1 cellular context compared by ENCODE assay signal in the genomic region with DNA sequence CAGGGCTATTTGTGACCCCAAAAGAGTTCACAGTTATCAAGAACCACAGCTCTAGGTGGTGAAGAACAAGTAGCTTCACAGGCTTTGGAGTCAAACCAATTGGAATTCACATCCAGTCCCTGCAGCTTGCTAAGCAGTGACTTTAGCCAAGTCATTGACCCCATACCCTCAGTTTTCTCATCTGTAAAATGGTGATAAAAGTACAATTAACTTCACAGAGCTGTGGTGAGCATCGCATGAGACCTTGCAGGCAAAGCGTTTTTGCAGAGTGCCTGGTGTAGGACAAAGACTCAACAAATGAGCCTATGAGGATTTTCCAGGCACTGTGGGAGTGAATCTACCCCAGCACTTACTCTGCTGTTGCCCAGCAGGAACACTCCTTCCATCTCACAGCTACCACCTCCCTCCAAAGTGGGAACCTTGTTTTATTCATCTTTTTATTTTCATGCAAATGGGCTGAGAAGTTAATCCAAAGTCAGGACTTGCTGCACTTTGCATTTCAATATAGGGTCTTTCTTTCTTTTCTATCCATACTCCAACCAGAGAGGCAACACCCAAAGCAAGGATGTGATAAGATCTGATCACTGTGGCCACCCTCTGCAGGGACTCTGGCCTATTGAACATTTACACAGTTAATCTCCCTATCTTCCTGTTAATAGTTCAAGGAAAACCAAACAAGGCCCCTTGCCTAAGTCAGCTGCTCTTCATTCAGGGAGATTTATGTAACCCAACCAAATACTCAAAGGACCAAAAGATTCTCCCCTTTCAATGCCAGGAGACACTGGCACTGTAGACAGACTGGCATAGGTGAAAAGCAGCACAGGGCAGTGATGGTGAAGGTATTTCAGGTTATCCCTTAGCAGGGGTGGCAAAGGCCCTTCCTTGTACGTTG.
TF ChIP-seq lines count a peak whose summit lies in the region.

No MANE protein-coding gene starts in this region.

TF ChIP-seq in HepG2, 621 proteins besides CTCF, POLR2A, EP300 and RAD21 (continued from another document and continues in another):
- TF ChIP-seq, protein P1, sequence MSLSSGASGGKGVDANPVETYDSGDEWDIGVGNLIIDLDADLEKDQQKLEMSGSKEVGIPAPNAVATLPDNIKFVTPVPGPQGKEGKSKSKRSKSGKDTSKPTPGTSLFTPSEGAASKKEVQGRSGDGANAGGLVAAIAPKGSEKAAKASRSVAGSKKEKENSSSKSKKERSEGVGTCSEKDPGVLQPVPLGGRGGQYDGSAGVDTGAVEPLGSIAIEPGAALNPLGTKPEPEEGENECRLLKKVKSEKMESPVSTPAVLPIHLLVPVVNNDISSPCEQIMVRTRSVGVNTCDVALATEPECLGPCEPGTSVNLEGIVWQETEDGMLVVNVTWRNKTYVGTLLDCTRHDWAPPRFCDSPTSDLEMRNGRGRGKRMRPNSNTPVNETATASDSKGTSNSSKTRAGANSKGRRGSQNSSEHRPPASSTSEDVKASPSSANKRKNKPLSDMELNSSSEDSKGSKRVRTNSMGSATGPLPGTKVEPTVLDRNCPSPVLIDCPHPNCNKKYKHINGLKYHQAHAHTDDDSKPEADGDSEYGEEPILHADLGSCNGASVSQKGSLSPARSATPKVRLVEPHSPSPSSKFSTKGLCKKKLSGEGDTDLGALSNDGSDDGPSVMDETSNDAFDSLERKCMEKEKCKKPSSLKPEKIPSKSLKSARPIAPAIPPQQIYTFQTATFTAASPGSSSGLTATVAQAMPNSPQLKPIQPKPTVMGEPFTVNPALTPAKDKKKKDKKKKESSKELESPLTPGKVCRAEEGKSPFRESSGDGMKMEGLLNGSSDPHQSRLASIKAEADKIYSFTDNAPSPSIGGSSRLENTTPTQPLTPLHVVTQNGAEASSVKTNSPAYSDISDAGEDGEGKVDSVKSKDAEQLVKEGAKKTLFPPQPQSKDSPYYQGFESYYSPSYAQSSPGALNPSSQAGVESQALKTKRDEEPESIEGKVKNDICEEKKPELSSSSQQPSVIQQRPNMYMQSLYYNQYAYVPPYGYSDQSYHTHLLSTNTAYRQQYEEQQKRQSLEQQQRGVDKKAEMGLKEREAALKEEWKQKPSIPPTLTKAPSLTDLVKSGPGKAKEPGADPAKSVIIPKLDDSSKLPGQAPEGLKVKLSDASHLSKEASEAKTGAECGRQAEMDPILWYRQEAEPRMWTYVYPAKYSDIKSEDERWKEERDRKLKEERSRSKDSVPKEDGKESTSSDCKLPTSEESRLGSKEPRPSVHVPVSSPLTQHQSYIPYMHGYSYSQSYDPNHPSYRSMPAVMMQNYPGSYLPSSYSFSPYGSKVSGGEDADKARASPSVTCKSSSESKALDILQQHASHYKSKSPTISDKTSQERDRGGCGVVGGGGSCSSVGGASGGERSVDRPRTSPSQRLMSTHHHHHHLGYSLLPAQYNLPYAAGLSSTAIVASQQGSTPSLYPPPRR (CRISPR knock-in tag; IDR thresholded peaks at IDR 0.05; ENCODE audit: borderline replicate concordance), result peak; percentile 92
- TF ChIP-seq ARNT2 (CRISPR knock-in tag; IDR thresholded peaks at IDR 0.05; ENCODE audit: low read depth) (peak; percentile 36; the same call in 1 of the 2 replicates), CREB1 (IDR thresholded peaks at IDR 0.05) (no peak), CREB1 (CRISPR knock-in tag; IDR thresholded peaks at IDR 0.05) (peak; percentile 71), BRD4 (CRISPR knock-in tag; IDR thresholded peaks at IDR 0.05) (peak; percentile 41; the same call in 1 of the 2 replicates), KLF16 (CRISPR knock-in tag; IDR thresholded peaks at IDR 0.05) (peak in 1 of 2 experiments; percentile 89; a peak in 2 of 4 replicates), MED8 (CRISPR knock-in tag; IDR thresholded peaks at IDR 0.05; ENCODE audit: insufficient replicate concordance) (peak; percentile 84), KMT2A (CRISPR knock-in tag; IDR thresholded peaks at IDR 0.05) (peak; percentile 51; the same call in 1 of the 2 replicates), FOSL2 (CRISPR knock-in tag; IDR thresholded peaks at IDR 0.05) (peak; percentile 64), ZNF614 (CRISPR knock-in tag; IDR thresholded peaks at IDR 0.05; ENCODE audit: borderline replicate concordance) (peak; percentile 88), GATA4 (IDR thresholded peaks at IDR 0.05; ENCODE audit: borderline replicate concordance, low read depth) (peak; percentile 92), MYC (CRISPR knock-in tag; IDR thresholded peaks at IDR 0.05; ENCODE audit: borderline replicate concordance) (peak; percentile 27; the same call in 1 of the 2 replicates), SAP130 (CRISPR knock-in tag; IDR thresholded peaks at IDR 0.05; ENCODE audit: low read depth) (peak; percentile 87), FOXJ3 (CRISPR knock-in tag; IDR thresholded peaks at IDR 0.05; ENCODE audit: borderline replicate concordance) (peak; percentile 95; the same call in 1 of the 2 replicates), RFXAP (CRISPR knock-in tag; IDR thresholded peaks at IDR 0.05; ENCODE audit: borderline replicate concordance) (peak; percentile 61; the same call in 1 of the 2 replicates), ZNF629 (CRISPR knock-in tag; conservative IDR thresholded peaks at IDR 0.05) (peak; percentile 95), TCF7L2 (IDR thresholded peaks at IDR 0.05; ENCODE audit: low read depth, low read length) (no peak), ZNF709 (CRISPR knock-in tag; IDR thresholded peaks at IDR 0.05) (0 out of 2 replicates have a peak, but pooled peaks have one; percentile 25), NCOR1 (IDR thresholded peaks at IDR 0.05; ENCODE audit: borderline replicate concordance, low read length) (peak; percentile 95), JUND (CRISPR knock-in tag; IDR thresholded peaks at IDR 0.05) (peak; percentile 50; the same call in 1 of the 2 replicates), NFKBIZ (CRISPR knock-in tag; IDR thresholded peaks at IDR 0.05) (peak; percentile 79; the same call in 1 of the 2 replicates), SETDB1 (CRISPR knock-in tag; IDR thresholded peaks at IDR 0.05; ENCODE audit: borderline replicate concordance) (no peak), FOXC1 (CRISPR knock-in tag; IDR thresholded peaks at IDR 0.05; ENCODE audit: borderline replicate concordance) (0 out of 2 replicates have a peak, but pooled peaks have one; percentile 9), ZNF550 (CRISPR knock-in tag; IDR thresholded peaks at IDR 0.05; ENCODE audit: borderline replicate concordance) (no peak), CEBPG (CRISPR knock-in tag; IDR thresholded peaks at IDR 0.05) (peak; percentile 82), TP53 (CRISPR knock-in tag; conservative IDR thresholded peaks at IDR 0.05) (0 out of 2 replicates have a peak, but pooled peaks have one; percentile 68), KLF9 (CRISPR knock-in tag; IDR thresholded peaks at IDR 0.05; ENCODE audit: low read depth) (no peak), KDM4B (CRISPR knock-in tag; IDR thresholded peaks at IDR 0.05) (peak; percentile 74), KLF12 (CRISPR knock-in tag; IDR thresholded peaks at IDR 0.05; ENCODE audit: borderline replicate concordance) (peak; percentile 71; the same call in 1 of the 2 replicates), GATAD1 (CRISPR knock-in tag; IDR thresholded peaks at IDR 0.05) (peak; percentile 61; the same call in 1 of the 2 replicates), DR1 (CRISPR knock-in tag; IDR thresholded peaks at IDR 0.05) (0 out of 2 replicates have a peak, but pooled peaks have one; percentile 31), ZNF773 (CRISPR knock-in tag; IDR thresholded peaks at IDR 0.05; ENCODE audit: borderline replicate concordance) (no peak), ZKSCAN8 (CRISPR knock-in tag; IDR thresholded peaks at IDR 0.05; ENCODE audit: borderline replicate concordance) (peak; percentile 88)
- TF ChIP-seq, protein P2, sequence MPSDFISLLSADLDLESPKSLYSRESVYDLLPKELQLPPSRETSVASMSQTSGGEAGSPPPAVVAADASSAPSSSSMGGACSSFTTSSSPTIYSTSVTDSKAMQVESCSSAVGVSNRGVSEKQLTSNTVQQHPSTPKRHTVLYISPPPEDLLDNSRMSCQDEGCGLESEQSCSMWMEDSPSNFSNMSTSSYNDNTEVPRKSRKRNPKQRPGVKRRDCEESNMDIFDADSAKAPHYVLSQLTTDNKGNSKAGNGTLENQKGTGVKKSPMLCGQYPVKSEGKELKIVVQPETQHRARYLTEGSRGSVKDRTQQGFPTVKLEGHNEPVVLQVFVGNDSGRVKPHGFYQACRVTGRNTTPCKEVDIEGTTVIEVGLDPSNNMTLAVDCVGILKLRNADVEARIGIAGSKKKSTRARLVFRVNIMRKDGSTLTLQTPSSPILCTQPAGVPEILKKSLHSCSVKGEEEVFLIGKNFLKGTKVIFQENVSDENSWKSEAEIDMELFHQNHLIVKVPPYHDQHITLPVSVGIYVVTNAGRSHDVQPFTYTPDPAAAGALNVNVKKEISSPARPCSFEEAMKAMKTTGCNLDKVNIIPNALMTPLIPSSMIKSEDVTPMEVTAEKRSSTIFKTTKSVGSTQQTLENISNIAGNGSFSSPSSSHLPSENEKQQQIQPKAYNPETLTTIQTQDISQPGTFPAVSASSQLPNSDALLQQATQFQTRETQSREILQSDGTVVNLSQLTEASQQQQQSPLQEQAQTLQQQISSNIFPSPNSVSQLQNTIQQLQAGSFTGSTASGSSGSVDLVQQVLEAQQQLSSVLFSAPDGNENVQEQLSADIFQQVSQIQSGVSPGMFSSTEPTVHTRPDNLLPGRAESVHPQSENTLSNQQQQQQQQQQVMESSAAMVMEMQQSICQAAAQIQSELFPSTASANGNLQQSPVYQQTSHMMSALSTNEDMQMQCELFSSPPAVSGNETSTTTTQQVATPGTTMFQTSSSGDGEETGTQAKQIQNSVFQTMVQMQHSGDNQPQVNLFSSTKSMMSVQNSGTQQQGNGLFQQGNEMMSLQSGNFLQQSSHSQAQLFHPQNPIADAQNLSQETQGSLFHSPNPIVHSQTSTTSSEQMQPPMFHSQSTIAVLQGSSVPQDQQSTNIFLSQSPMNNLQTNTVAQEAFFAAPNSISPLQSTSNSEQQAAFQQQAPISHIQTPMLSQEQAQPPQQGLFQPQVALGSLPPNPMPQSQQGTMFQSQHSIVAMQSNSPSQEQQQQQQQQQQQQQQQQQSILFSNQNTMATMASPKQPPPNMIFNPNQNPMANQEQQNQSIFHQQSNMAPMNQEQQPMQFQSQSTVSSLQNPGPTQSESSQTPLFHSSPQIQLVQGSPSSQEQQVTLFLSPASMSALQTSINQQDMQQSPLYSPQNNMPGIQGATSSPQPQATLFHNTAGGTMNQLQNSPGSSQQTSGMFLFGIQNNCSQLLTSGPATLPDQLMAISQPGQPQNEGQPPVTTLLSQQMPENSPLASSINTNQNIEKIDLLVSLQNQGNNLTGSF (CRISPR knock-in tag; IDR thresholded peaks at IDR 0.05), result no peak
- TF ChIP-seq, protein P3, sequence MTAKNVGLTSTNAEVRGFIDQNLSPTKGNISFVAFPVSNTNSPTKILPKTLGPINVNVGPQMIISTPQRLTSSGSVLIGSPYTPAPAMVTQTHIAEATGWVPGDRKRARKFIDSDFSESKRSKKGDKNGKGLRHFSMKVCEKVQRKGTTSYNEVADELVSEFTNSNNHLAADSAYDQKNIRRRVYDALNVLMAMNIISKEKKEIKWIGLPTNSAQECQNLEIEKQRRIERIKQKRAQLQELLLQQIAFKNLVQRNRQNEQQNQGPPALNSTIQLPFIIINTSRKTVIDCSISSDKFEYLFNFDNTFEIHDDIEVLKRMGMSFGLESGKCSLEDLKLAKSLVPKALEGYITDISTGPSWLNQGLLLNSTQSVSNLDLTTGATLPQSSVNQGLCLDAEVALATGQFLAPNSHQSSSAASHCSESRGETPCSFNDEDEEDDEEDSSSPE (CRISPR knock-in tag; IDR thresholded peaks at IDR 0.05), result no peak
- TF ChIP-seq, protein P4, sequence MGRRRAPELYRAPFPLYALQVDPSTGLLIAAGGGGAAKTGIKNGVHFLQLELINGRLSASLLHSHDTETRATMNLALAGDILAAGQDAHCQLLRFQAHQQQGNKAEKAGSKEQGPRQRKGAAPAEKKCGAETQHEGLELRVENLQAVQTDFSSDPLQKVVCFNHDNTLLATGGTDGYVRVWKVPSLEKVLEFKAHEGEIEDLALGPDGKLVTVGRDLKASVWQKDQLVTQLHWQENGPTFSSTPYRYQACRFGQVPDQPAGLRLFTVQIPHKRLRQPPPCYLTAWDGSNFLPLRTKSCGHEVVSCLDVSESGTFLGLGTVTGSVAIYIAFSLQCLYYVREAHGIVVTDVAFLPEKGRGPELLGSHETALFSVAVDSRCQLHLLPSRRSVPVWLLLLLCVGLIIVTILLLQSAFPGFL (CRISPR knock-in tag; IDR thresholded peaks at IDR 0.05), result no peak
- TF ChIP-seq, protein P5, sequence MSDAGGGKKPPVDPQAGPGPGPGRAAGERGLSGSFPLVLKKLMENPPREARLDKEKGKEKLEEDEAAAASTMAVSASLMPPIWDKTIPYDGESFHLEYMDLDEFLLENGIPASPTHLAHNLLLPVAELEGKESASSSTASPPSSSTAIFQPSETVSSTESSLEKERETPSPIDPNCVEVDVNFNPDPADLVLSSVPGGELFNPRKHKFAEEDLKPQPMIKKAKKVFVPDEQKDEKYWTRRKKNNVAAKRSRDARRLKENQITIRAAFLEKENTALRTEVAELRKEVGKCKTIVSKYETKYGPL (CRISPR knock-in tag; IDR thresholded peaks at IDR 0.05), result peak; percentile 91
- TF ChIP-seq, protein P6, sequence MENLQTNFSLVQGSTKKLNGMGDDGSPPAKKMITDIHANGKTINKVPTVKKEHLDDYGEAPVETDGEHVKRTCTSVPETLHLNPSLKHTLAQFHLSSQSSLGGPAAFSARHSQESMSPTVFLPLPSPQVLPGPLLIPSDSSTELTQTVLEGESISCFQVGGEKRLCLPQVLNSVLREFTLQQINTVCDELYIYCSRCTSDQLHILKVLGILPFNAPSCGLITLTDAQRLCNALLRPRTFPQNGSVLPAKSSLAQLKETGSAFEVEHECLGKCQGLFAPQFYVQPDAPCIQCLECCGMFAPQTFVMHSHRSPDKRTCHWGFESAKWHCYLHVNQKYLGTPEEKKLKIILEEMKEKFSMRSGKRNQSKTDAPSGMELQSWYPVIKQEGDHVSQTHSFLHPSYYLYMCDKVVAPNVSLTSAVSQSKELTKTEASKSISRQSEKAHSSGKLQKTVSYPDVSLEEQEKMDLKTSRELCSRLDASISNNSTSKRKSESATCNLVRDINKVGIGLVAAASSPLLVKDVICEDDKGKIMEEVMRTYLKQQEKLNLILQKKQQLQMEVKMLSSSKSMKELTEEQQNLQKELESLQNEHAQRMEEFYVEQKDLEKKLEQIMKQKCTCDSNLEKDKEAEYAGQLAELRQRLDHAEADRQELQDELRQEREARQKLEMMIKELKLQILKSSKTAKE (CRISPR knock-in tag; IDR thresholded peaks at IDR 0.05; ENCODE audit: borderline replicate concordance), result 0 out of 2 replicates have a peak, but pooled peaks have one; percentile 53
- TF ChIP-seq, protein P7, sequence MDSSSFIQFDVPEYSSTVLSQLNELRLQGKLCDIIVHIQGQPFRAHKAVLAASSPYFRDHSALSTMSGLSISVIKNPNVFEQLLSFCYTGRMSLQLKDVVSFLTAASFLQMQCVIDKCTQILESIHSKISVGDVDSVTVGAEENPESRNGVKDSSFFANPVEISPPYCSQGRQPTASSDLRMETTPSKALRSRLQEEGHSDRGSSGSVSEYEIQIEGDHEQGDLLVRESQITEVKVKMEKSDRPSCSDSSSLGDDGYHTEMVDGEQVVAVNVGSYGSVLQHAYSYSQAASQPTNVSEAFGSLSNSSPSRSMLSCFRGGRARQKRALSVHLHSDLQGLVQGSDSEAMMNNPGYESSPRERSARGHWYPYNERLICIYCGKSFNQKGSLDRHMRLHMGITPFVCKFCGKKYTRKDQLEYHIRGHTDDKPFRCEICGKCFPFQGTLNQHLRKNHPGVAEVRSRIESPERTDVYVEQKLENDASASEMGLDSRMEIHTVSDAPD (CRISPR knock-in tag; IDR thresholded peaks at IDR 0.05), result peak; percentile 87
